ENCODE assay signal across 24 cellular contexts in genomic region chr16:88959022-88959421, GRCh38. TPM values are rescaled to one million over a fixed set of nuclear protein-coding genes. Genes with fewer than 3 reads are reported as not detected.
A peak's percentile ranks its signal among the peaks of the same experiment; 100 is the strongest.
DNase-seq lines count a peak whose midpoint lies in the region; ATAC-seq and TF ChIP-seq lines count a peak whose summit lies in the region.
"Had no signal": no experiment of that assay in that cellular context is flagged by ENCODE, and none has a peak within 500 bp of the region (broad histone marks: within the 10 kb centered on the region; RNA-seq: fewer than 3 reads in every experiment).

No MANE protein-coding gene starts in this region.

- no peak for TF ChIP-seq CTCF in left ventricle myocardium inferior (IDR thresholded peaks at IDR 0.05; ENCODE audit: borderline replicate concordance)

- H3K4me3 Mint-ChIP-seq in IgD-negative memory B cell, result peak overlapping the region in 2 of 4 donors; percentile 55 to 72
- peak overlapping the region in 6 of 8 donors; percentile 9 to 79 (median 53) for H3K4me3 Mint-ChIP-seq in naive B cell
- H3K4me3 Mint-ChIP-seq: CD4-positive, alpha-beta T cell had no signal

- H3K27me3 Mint-ChIP-seq in IgD-negative memory B cell, result no peaks in the 10 kb centered on the region
- no peaks in the 10 kb centered on the region for H3K27me3 Mint-ChIP-seq in naive B cell

- H3K27ac ChIP-seq in left ventricle myocardium inferior (replicated peaks), result no peak overlapping the region
- H3K27ac ChIP-seq: KMS-11 had no signal

- H3K4me3 ChIP-seq in left ventricle myocardium inferior, result no peak overlapping the region
- H3K4me3 ChIP-seq: SJCRH30 had no signal

- intact Hi-C loops in left ventricle myocardium superior (cut with micrococcal nuclease) (no loop called here), left ventricle myocardium inferior (cut with micrococcal nuclease) (no loop called here)

- H3K4me1 Mint-ChIP-seq in IgD-negative memory B cell (peaks cover 16 to 26% (median 18%) of the 10 kb centered on the region in 3 donors), naive B cell (peaks cover 39 to 57% (median 44%) of the 10 kb centered on the region in 3 donors)

- H3K4me1 ChIP-seq in left ventricle myocardium inferior, result peaks cover 4% of the 10 kb centered on the region
- H3K4me1 ChIP-seq: SJCRH30 had no signal

- H3K36me3 Mint-ChIP-seq in IgD-negative memory B cell (peaks cover 11% of the 10 kb centered on the region), naive B cell (peaks cover 7% of the 10 kb centered on the region in 2 donors)

- peak overlapping the region in 2 of 3 donors; percentile 25 to 81 for H3K27ac Mint-ChIP-seq in IgD-negative memory B cell
- H3K27ac Mint-ChIP-seq in naive B cell, result peak overlapping the region in 2 of 6 donors; percentile 19 to 57
- H3K27ac Mint-ChIP-seq: CD4-positive, alpha-beta T cell had no signal

- peak; percentile 24 for DNase-seq in left ventricle myocardium superior
- DNase-seq in left ventricle myocardium inferior, result no peak
- DNase-seq in naive B cell, result no peak
- DNase-seq in NOMO-1 treated with dmso at 0.1 percent for 144 hours (lab: John Stamatoyannopoulos, UW; ENCODE audit: unreplicated experiment), result no peak
- no peak for DNase-seq in stimulated activated CD4-positive, alpha-beta T cell treated with anti-CD3 and anti-CD28 coated beads, Interleukin-4, amount 100 ng/mL, for 4 hours
- no peak for DNase-seq in DMS79 treated with DMSO at 0.1 percent for 48 hours (lab: John Stamatoyannopoulos, UW)
- DNase-seq: AML-193; CD4-positive, alpha-beta T cell; COR-L47; DMS79; NCI-H1105; NCI-H146; NCI-H2029; NCI-H345; NCI-H524; NCI-H774; NK-92 treated with Interleukin-12 subunit alpha and Interleukin-12 subunit beta, amount 100 ng/mL, for 24 hours; SJCRH30 had no signal

- H3K36me3 ChIP-seq in left ventricle myocardium inferior, result no peaks in the 10 kb centered on the region

- peaks cover 62% of the 10 kb centered on the region for H3K27me3 ChIP-seq in left ventricle myocardium inferior (ENCODE audit: low read depth)
- H3K27me3 ChIP-seq: SJCRH30 had no signal

- ATAC-seq in left ventricle myocardium superior (no peak), naive B cell (ENCODE audit: low read depth in 2 of 2) (no peak)
- ATAC-seq: Panc1 had no signal

- H3K9me3 Mint-ChIP-seq in IgD-negative memory B cell, result no peaks in the 10 kb centered on the region
- no peaks in the 10 kb centered on the region for H3K9me3 Mint-ChIP-seq in naive B cell
- H3K9me3 Mint-ChIP-seq: CD4-positive, alpha-beta T cell had no signal

- H3K9me3 ChIP-seq in left ventricle myocardium inferior (replicated peaks), result no peaks in the 10 kb centered on the region

RNA-seq across cellular contexts. Expression of gene CBFA2T3, which starts 18.0 kb away (rescaled TPM):
- total RNA-seq in left ventricle myocardium superior (11.5 TPM), left ventricle myocardium inferior (8.6 TPM)
- polyA plus RNA-seq in IgD-negative memory B cell (38.8 TPM), naive B cell (ENCODE audit: low read depth in 6 of 6) (10 to 100 TPM in 3 of 6 donors, 1 to 10 TPM in 2, under 1 TPM in 1; 0.14 to 19.0 (median 10.0) TPM)
- total RNA-seq: A172, H4 had no signal
- polyA plus RNA-seq: AG04450 had no signal
